ENCODE assay signal across 7 cellular contexts in genomic region chr1:1678581-1679380, GRCh38. TPM values are rescaled to one million over a fixed set of nuclear protein-coding genes. Genes with fewer than 3 reads are reported as not detected.
A peak's percentile ranks its signal among the peaks of the same experiment; 100 is the strongest.
DNase-seq lines count a peak whose midpoint lies in the region; ATAC-seq, FAIRE-seq and TF ChIP-seq lines count a peak whose summit lies in the region.

No MANE protein-coding gene starts in this region.

- H3K9me2 ChIP-seq in Karpas-422 (replicated peaks; ENCODE audit: insufficient read depth, low read length) = no peaks in the 10 kb centered on the region

- peak overlapping the region; percentile 85 for H3K27ac ChIP-seq in Karpas-422 (ENCODE audit: low read length)

- DNase-seq in Karpas-422 = peak; percentile 91
- no peak for DNase-seq in bronchial epithelial cell (ENCODE audit: low read depth)
- no peak for DNase-seq in naive B cell
- DNase-seq in sciatic nerve (ENCODE audit: low spot score) = no peak
- DNase-seq in OCI-M1 (lab: John Stamatoyannopoulos, UW) = no peak

- H3K27me3 ChIP-seq in Karpas-422 (ENCODE audit: low read length) (no peaks in the 10 kb centered on the region), bronchial epithelial cell (ENCODE audit: control insufficient read depth, insufficient read depth, low read length) (no peaks in the 10 kb centered on the region)

- TF ChIP-seq POLR2A in GM18505 (IDR thresholded peaks at IDR 0.05; ENCODE audit: borderline replicate concordance, extremely low read depth, insufficient read depth, insufficient read length) = no peak

- H3K9me3 Mint-ChIP-seq in naive B cell = no peaks in the 10 kb centered on the region

- H3K36me3 Mint-ChIP-seq in naive B cell = no peaks in the 10 kb centered on the region

- no peaks in the 10 kb centered on the region for H3K27me3 Mint-ChIP-seq in naive B cell

- H2AFZ ChIP-seq in Karpas-422 (ENCODE audit: low read length) = no peak overlapping the region

- H3K4me2 ChIP-seq in Karpas-422 (ENCODE audit: low read depth, low read length, poor library complexity, severe bottlenecking) = peak overlapping the region; percentile 88

- intact Hi-C loops in sciatic nerve (cut with DNase I) = no loop called here

- peak overlapping the region; percentile 71 to 96 (median 88) for H3K4me3 Mint-ChIP-seq in naive B cell

- peak overlapping the region; percentile 71 for H3K4me3 ChIP-seq in Karpas-422 (ENCODE audit: low read length)
- no peak overlapping the region for H3K4me3 ChIP-seq in bronchial epithelial cell (ENCODE audit: low read depth, low read length)

- peaks cover 26 to 42% (median 37%) of the 10 kb centered on the region in 3 donors for H3K4me1 Mint-ChIP-seq in naive B cell

- H3K9me3 ChIP-seq in Karpas-422 (ENCODE audit: low read length) = no peaks in the 10 kb centered on the region

- peak; percentile 21 for TF ChIP-seq CTCF in bronchial epithelial cell (IDR thresholded peaks at IDR 0.05; ENCODE audit: insufficient read depth, low read length, severe bottlenecking)

- H3K4me1 ChIP-seq in Karpas-422 (ENCODE audit: low read length) = peaks cover 22% of the 10 kb centered on the region

- ATAC-seq in GM18511 (IDR thresholded peaks at IDR 0.05; ENCODE audit: unreplicated experiment) = peak; percentile 5
- peak; percentile 20 to 29 for ATAC-seq in naive B cell (ENCODE audit: low read depth in 2 of 2)
- ATAC-seq in sciatic nerve = no peak
- no peak for ATAC-seq in GM18505 (IDR thresholded peaks at IDR 0.05; ENCODE audit: unreplicated experiment)

- peaks cover 28% of the 10 kb centered on the region for H3K79me2 ChIP-seq in Karpas-422 (ENCODE audit: low read length)

- H3K27ac Mint-ChIP-seq in naive B cell = peak overlapping the region; percentile 59 to 99 (median 98)

- H4K20me1 ChIP-seq in Karpas-422 (ENCODE audit: insufficient read depth, low read depth, low read length) = no peaks in the 10 kb centered on the region

- FAIRE-seq in bronchial epithelial cell (lab: Jason Lieb, UNC) = no peak

- H3K36me3 ChIP-seq in Karpas-422 (ENCODE audit: insufficient read depth, low read length) = no peaks in the 10 kb centered on the region
- peaks cover 5% of the 10 kb centered on the region for H3K36me3 ChIP-seq in bronchial epithelial cell (ENCODE audit: control insufficient read depth, insufficient read depth, low read length)

- H3K9ac ChIP-seq in Karpas-422 (ENCODE audit: low read length) = peak overlapping the region; percentile 79

RNA-seq across cellular contexts. Expression of gene SLC35E2B, which starts 13.8 kb away (rescaled TPM):
- total RNA-seq in Karpas-422 (2014; rRNA removed; shearing (Covaris generic); ENCODE audit: low replicate concordance) = 24.9 and 32.9 TPM in 2 replicates
- 14.0 and 17.0 TPM in 2 replicates for total RNA-seq in bronchial epithelial cell
- 10 to 100 TPM; 22.5 to 42.1 (median 33.4) TPM for polyA plus RNA-seq in naive B cell (ENCODE audit: low read depth in 6 of 6)
- 45.6 TPM for total RNA-seq in sciatic nerve

RNA-seq across cellular contexts. Expression of gene CDK11B, which starts 20.0 kb away (rescaled TPM):
- 11.4 and 16.1 TPM in 2 replicates for total RNA-seq in Karpas-422 (2014; rRNA removed; shearing (Covaris generic); ENCODE audit: low replicate concordance)
- total RNA-seq in bronchial epithelial cell (5.0 and 7.6 TPM in 2 replicates), sciatic nerve (27.9 TPM)
- polyA plus RNA-seq in naive B cell (ENCODE audit: low read depth in 6 of 6) = 10 to 100 TPM in 1 of 6 donors, 1 to 10 TPM in 5; 2.2 to 17.5 (median 8.4) TPM

RNA-seq across cellular contexts. Expression of gene CDK11A, which starts 45.4 kb away (rescaled TPM):
- total RNA-seq in Karpas-422 (2014; rRNA removed; shearing (Covaris generic); ENCODE audit: low replicate concordance) = 26.2 and 39.6 TPM in 2 replicates
- 4.2 and 10.6 TPM in 2 replicates for total RNA-seq in bronchial epithelial cell
- 10 to 100 TPM; 11.9 to 24.1 (median 14.0) TPM for polyA plus RNA-seq in naive B cell (ENCODE audit: low read depth in 6 of 6)
- 51.5 TPM for total RNA-seq in sciatic nerve

RNA-seq across cellular contexts. Expression of gene MMP23B, which starts 46.8 kb away (rescaled TPM):
- 1.3 and 2.7 TPM in 2 replicates for total RNA-seq in Karpas-422 (2014; rRNA removed; shearing (Covaris generic); ENCODE audit: low replicate concordance)
- total RNA-seq in bronchial epithelial cell (0.26 and 0.38 TPM in 2 replicates), sciatic nerve (5.4 TPM)
- polyA plus RNA-seq in naive B cell (ENCODE audit: low read depth in 6 of 6) = under 1 TPM in 4 of 6 donors, not detected in 2; 0.35 to 0.74 (median 0.53) TPM

Comparison
In these comparisons a context has a peak if more than half of its experiments do, and no peak if none do; other contexts are left out.
1. ATAC-seq: peak in GM18511 (single experiment) and naive B cell (2 of 2); none in sciatic nerve (single experiment) and GM18505 (single experiment).